Comparison of ENCODE assay signal across 15 cellular contexts in genomic region chr2:86301711-86302202, GRCh38. TPM values are rescaled to one million over a fixed set of nuclear protein-coding genes. Genes with fewer than 3 reads are reported as not detected.
DNase-seq lines count a peak whose midpoint lies in the region; ATAC-seq lines count a peak whose summit lies in the region.
"Had no signal": no experiment of that assay in that cellular context is flagged by ENCODE, and none has a peak within 500 bp of the region (broad histone marks: within the 10 kb centered on the region; RNA-seq: fewer than 3 reads in every experiment).

No MANE protein-coding gene starts in this region.

- intact Hi-C loops in left ventricle myocardium superior (cut with micrococcal nuclease), result no loop called here
- intact Hi-C loops in Right ventricle myocardium inferior (cut with DNase I), result loop anchor here (5.0 kb wide), 1 partner anchor 36 kb away; the partner anchor contains the start of gene REEP1

- H3K27ac ChIP-seq in effector memory CD4-positive, alpha-beta T cell (ENCODE audit: insufficient read depth, low read length, poor library complexity, severe bottlenecking), result no peak overlapping the region
- H3K27ac ChIP-seq: colonic mucosa had no signal

- H3K27me3 ChIP-seq in effector memory CD4-positive, alpha-beta T cell (replicated peaks; ENCODE audit: control insufficient read depth, insufficient read depth, low read length, poor library complexity, severe bottlenecking), result no peaks in the 10 kb centered on the region
- H3K27me3 ChIP-seq: adrenal gland, colonic mucosa had no signal

- H3K9me3 ChIP-seq in effector memory CD4-positive, alpha-beta T cell (ENCODE audit: control insufficient read depth, low read length), result no peaks in the 10 kb centered on the region
- H3K9me3 ChIP-seq: adrenal gland, colonic mucosa had no signal

- H3K4me1 ChIP-seq in effector memory CD4-positive, alpha-beta T cell (ENCODE audit: control insufficient read depth, insufficient read depth, low read length, poor library complexity, severe bottlenecking), result no peaks in the 10 kb centered on the region
- H3K4me1 ChIP-seq: colonic mucosa had no signal

- DNase-seq in left ventricle myocardium superior (no peak), Right ventricle myocardium inferior (ENCODE audit: missing footprints) (no peak), dermis blood vessel endothelial cell (peak; percentile 47), myocyte (ENCODE audit: low read depth) (peak; percentile 96), SIG-M5 (lab: John Stamatoyannopoulos, UW) (no peak)
- DNase-seq in effector memory CD4-positive, alpha-beta T cell, result no peak
- no peak for DNase-seq in activated CD4-positive, alpha-beta T cell treated with anti-CD3 and anti-CD28 coated beads for 1 hour
- DNase-seq: activated CD4-positive, alpha-beta T cell treated with anti-CD3 and anti-CD28 coated beads for 48 hours; activated T-cell treated with anti-CD3 and anti-CD28 coated beads, Interleukin-2, amount 50 U/mL, for 48 hours; colonic mucosa; RPMI8226; T-helper 17 cell had no signal

- ATAC-seq in left ventricle myocardium superior (peak; percentile 6), Right ventricle myocardium inferior (no peak), HG03378 (IDR thresholded peaks at IDR 0.05; ENCODE audit: unreplicated experiment) (no peak)
- ATAC-seq: T-helper 17 cell had no signal

- no peak overlapping the region for H3K4me3 ChIP-seq in effector memory CD4-positive, alpha-beta T cell (ENCODE audit: insufficient read depth, low read depth, low read length, poor library complexity, severe bottlenecking)
- H3K4me3 ChIP-seq: adrenal gland, colonic mucosa had no signal

- no peaks in the 10 kb centered on the region for H3K36me3 ChIP-seq in effector memory CD4-positive, alpha-beta T cell (ENCODE audit: control insufficient read depth, insufficient read depth, low read length)
- H3K36me3 ChIP-seq: adrenal gland, colonic mucosa had no signal

RNA-seq across cellular contexts. Expression of gene REEP1, which starts 35.7 kb away (rescaled TPM):
- total RNA-seq in left ventricle myocardium superior, result 21.3 TPM
- 23.6 TPM for total RNA-seq in Right ventricle myocardium inferior
- 4.9 and 13.4 TPM in 2 replicates for total RNA-seq in dermis blood vessel endothelial cell
- 67.8 and 90.1 TPM in 2 replicates for total RNA-seq in myocyte
- 23.3 TPM for polyA plus RNA-seq in myocyte (2012)
- total RNA-seq: osteocyte had no signal

Comparison
In these comparisons a context has a peak if more than half of its experiments do, and no peak if none do; other contexts are left out.
1. DNase-seq: peak in dermis blood vessel endothelial cell (single experiment) and myocyte (single experiment); none in left ventricle myocardium superior (single experiment), Right ventricle myocardium inferior (single experiment), effector memory CD4-positive, alpha-beta T cell (0 of 3), SIG-M5 (single experiment) and activated CD4-positive, alpha-beta T cell treated with anti-CD3 and anti-CD28 coated beads for 1 hour (single experiment).